Comparison of ENCODE assay signal across 22 cellular contexts in the genomic region with DNA sequence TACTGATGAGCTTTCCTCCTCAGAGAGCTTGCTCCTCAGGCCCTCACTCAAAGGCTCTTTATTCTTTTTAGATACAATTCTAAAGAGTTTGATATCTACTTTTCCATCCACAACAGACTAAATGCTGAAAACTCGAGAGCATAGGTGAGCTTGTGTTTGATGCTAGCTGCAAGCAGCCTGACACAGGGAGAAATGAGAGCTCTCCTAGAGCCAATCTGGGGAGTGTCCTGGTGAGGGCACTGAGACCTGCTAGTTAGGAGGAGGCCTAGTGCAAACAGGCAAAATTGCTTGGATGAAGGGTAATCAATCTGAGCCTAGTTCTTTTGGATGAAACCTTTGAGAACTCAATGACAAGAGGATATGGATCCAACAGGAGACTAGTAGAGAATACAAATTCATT.
DNase-seq lines count a peak whose midpoint lies in the region; ATAC-seq and TF ChIP-seq lines count a peak whose summit lies in the region.
"Had no signal": no experiment of that assay in that cellular context is flagged by ENCODE, and none has a peak within 500 bp of the region (broad histone marks: within the 10 kb centered on the region; RNA-seq: fewer than 3 reads in every experiment).

No MANE protein-coding gene starts in this region.

- intact Hi-C loops in body of pancreas (cut with DNase I) = no loop called here
- intact Hi-C loops in transverse colon (cut with DNase I; ENCODE audit: low total_unique reads) = no loop called here

- peak; percentile 44 for DNase-seq in NCI-H2196 treated with DMSO at 0.1 percent for 48 hours (lab: John Stamatoyannopoulos, UW; ENCODE audit: unreplicated experiment)
- no peak for DNase-seq in NCI-H2196 (lab: John Stamatoyannopoulos, UW; ENCODE audit: unreplicated experiment)
- peak in 2 of 4 donors; percentile 13 to 19 for DNase-seq in body of pancreas
- DNase-seq in transverse colon = no peak
- DNase-seq in activated gamma-delta T cell treated with Interleukin-2 at 50 U/mL for 16 hours = no peak
- no peak for DNase-seq in Karpas-422
- DNase-seq: ACHN; activated CD4-positive, alpha-beta T cell treated with anti-CD3 and anti-CD28 coated beads, Interleukin-2, amount 50 U/mL, for 4 hours; activated T-cell treated with anti-CD3 and anti-CD28 coated beads, Interleukin-2, amount 50 U/mL, for 1 hour; CD8-positive, alpha-beta T cell; EL; immature natural killer cell; NCI-H2227 treated with DMSO at 0.1 percent for 48 hours; nephron progenitor cell; NK-92 treated with Interleukin-12 subunit alpha and Interleukin-12 subunit beta, amount 100 ng/mL, for 24 hours; psoas muscle; RPMI8226; spleen; SW 1271 had no signal

- ATAC-seq in body of pancreas = no peak
- no peak for ATAC-seq in GM19452 (IDR thresholded peaks at IDR 0.05; ENCODE audit: unreplicated experiment)
- ATAC-seq: CD8-positive, alpha-beta T cell; esophagus mucosa had no signal

- H3K9me3 ChIP-seq in body of pancreas (no peaks in the 10 kb centered on the region), liver (ENCODE audit: control insufficient read depth in 4 of 4, low read length in 3 of 4) (no peaks in the 10 kb centered on the region), transverse colon (no peaks in the 10 kb centered on the region), Karpas-422 (ENCODE audit: low read length) (no peaks in the 10 kb centered on the region)
- H3K9me3 ChIP-seq: psoas muscle, spleen had no signal

- in situ Hi-C loops in transverse colon (cut with MboI; ENCODE audit: low pct_ligation_motif_present in 1 of 4, low pct_unique_long_range_greater_than_20kb in 1 of 4, low sequenced_read_pairs in 3 of 4) = loop anchor here in 3 of 4 donors (25.0 kb wide), 2 partner anchors 241 to 841 kb away; no protein-coding TSS in a partner anchor

- TF ChIP-seq RAD21 in liver (IDR thresholded peaks at IDR 0.05) = peak; percentile 22 to 24

- peaks cover 53% of the 10 kb centered on the region for H3K4me1 ChIP-seq in body of pancreas
- peaks cover 4 to 27% (median 21%) of the 10 kb centered on the region in 4 donors for H3K4me1 ChIP-seq in liver (ENCODE audit: control insufficient read depth in 4 of 4, insufficient read depth in 4 of 4, low read length in 3 of 4)
- peaks cover 0 to 19% (median 7%) of the 10 kb centered on the region in 4 donors for H3K4me1 ChIP-seq in transverse colon
- no peaks in the 10 kb centered on the region for H3K4me1 ChIP-seq in Karpas-422 (ENCODE audit: low read length)
- H3K4me1 ChIP-seq: spleen had no signal

- TF ChIP-seq CTCF in body of pancreas (IDR thresholded peaks at IDR 0.05) (peak in 1 of 7 experiments; percentile 5), liver (IDR thresholded peaks at IDR 0.05; ENCODE audit: low read depth, low read length, missing input control) (no peak), transverse colon (IDR thresholded peaks at IDR 0.05) (no peak)

- H3K36me3 ChIP-seq in body of pancreas (replicated peaks in 1 of 2; ENCODE audit: insufficient read depth in 1 of 2, low read depth in 2 of 2) (no peaks in the 10 kb centered on the region), liver (ENCODE audit: control insufficient read depth in 4 of 4, insufficient read depth in 3 of 4, low read depth in 1 of 4, low read length in 3 of 4) (peaks cover 0 to 2% (median 0%) of the 10 kb centered on the region in 4 donors), transverse colon (no peaks in the 10 kb centered on the region), Karpas-422 (ENCODE audit: insufficient read depth, low read length) (no peaks in the 10 kb centered on the region)
- H3K36me3 ChIP-seq: spleen had no signal

- WGBS in body of pancreas, 2 donors = 13 to 43% methylated on average over 1 of the region's 1 CpG
- WGBS in liver = 68% methylated on average over 1 of the region's 1 CpG
- WGBS in transverse colon (ENCODE audit: low coverage in 1 of 2), 2 donors = 67 to 89% methylated on average over 1 of the region's 1 CpG

- TF ChIP-seq EP300 in transverse colon (IDR thresholded peaks at IDR 0.05; ENCODE audit: low read depth) = no peak

- H3K4me2 ChIP-seq in Karpas-422 (ENCODE audit: low read depth, low read length, poor library complexity, severe bottlenecking) = no peak overlapping the region

- H2AFZ ChIP-seq in Karpas-422 (ENCODE audit: low read length) = no peak overlapping the region

- H4K20me1 ChIP-seq in Karpas-422 (ENCODE audit: insufficient read depth, low read depth, low read length) = no peaks in the 10 kb centered on the region

- H3K27ac ChIP-seq in body of pancreas (peak overlapping the region in 3 of 4 donors; percentile 67 to 82 (median 81)), liver (ENCODE audit: low read depth in 1 of 2, low read length in 2 of 2) (peak overlapping the region; percentile 61 to 82), transverse colon (peak overlapping the region; percentile 19 to 42 (median 29)), Karpas-422 (ENCODE audit: low read length) (no peak overlapping the region)
- H3K27ac ChIP-seq: psoas muscle, spleen had no signal

- H3K9me2 ChIP-seq in Karpas-422 (replicated peaks; ENCODE audit: insufficient read depth, low read length) = no peaks in the 10 kb centered on the region

- H3K27me3 ChIP-seq in body of pancreas (no peaks in the 10 kb centered on the region), liver (ENCODE audit: control insufficient read depth in 4 of 4, insufficient read depth in 4 of 4, low read length in 3 of 4) (no peaks in the 10 kb centered on the region), transverse colon (no peaks in the 10 kb centered on the region), Karpas-422 (ENCODE audit: low read length) (no peaks in the 10 kb centered on the region)
- H3K27me3 ChIP-seq: spleen had no signal

- H3K4me3 ChIP-seq in body of pancreas = no peak overlapping the region
- H3K4me3 ChIP-seq in liver (ENCODE audit: low read depth in 1 of 3, low read length in 3 of 3) = no peak overlapping the region
- H3K4me3 ChIP-seq in transverse colon = no peak overlapping the region
- H3K4me3 ChIP-seq in Karpas-422 (ENCODE audit: low read length) = no peak overlapping the region
- H3K4me3 ChIP-seq: psoas muscle, spleen had no signal

- TF ChIP-seq POLR2A in body of pancreas (IDR thresholded peaks at IDR 0.05) = no peak
- TF ChIP-seq POLR2A in transverse colon (IDR thresholded peaks at IDR 0.05) = no peak

- no peak overlapping the region for H3K9ac ChIP-seq in liver (ENCODE audit: low read depth in 1 of 2, low read length in 2 of 2)
- no peak overlapping the region for H3K9ac ChIP-seq in Karpas-422 (ENCODE audit: low read length)

- H3K79me2 ChIP-seq in Karpas-422 (ENCODE audit: low read length) = no peaks in the 10 kb centered on the region

TF ChIP-seq in liver, 16 proteins besides CTCF, POLR2A, EP300 and RAD21:
- TF ChIP-seq YY1 (IDR thresholded peaks at IDR 0.05) (no peak), HNF4A (conservative IDR thresholded peaks at IDR 0.05) (no peak), JUND (IDR thresholded peaks at IDR 0.05) (no peak), NR2F2 (IDR thresholded peaks at IDR 0.05) (no peak), GABPA (IDR thresholded peaks at IDR 0.05 in 1 of 2, conservative IDR thresholded peaks at IDR 0.05 in 1 of 2) (no peak), ZBTB33 (IDR thresholded peaks at IDR 0.05) (no peak), RXRA (IDR thresholded peaks at IDR 0.05) (no peak), ATF3 (IDR thresholded peaks at IDR 0.05) (no peak), FOXA1 (IDR thresholded peaks at IDR 0.05) (no peak), EGR1 (IDR thresholded peaks at IDR 0.05; ENCODE audit: low read depth in 2 of 2) (no peak), TAF1 (conservative IDR thresholded peaks at IDR 0.05) (no peak)
- TF ChIP-seq, protein P1, sequence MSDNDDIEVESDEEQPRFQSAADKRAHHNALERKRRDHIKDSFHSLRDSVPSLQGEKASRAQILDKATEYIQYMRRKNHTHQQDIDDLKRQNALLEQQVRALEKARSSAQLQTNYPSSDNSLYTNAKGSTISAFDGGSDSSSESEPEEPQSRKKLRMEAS (IDR thresholded peaks at IDR 0.05) = no peak
